Comparison of ENCODE assay signal across 2 cellular contexts in the genomic region with DNA sequence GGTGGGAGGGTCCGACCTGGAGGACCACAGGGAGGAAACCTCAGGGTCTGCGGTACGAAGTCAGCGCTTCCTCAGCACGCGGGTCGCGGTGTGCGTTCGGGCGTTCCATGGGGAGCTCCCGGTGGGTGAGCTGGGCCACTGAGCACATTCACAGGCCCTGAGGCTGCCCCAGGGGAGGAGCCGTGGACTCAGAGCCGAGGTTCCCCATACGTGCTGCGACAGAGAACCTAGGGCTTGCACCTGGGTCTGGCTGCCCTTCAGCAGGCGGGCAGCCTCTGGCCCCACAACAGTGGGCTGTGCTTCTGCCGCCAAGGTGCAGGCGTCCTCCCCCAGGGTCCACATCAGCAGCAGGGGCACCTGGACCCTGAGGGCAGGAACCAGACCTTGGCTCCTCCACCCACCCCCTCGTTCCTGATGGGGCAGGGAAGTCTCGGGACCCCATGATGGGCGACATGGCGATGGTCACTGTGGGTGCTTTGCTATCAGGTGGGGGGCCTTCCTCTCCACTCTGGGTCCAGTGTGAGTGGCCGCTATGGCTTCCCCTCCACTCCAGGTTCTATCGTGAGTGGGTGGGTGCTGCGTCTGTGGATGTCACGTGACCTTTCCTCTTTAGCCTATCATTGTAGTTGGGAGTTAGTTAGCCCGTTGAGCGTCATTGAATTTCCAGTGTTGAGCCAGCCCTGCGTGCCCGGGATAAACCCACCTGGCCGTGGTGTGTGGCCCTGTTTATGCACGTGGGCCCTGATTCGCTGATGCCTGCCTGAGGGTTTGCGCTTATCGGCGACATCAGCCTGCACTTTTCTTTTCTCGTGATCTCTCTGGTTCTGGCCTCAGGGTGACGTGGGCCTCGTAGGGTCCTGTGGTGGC.
TF ChIP-seq lines count a peak whose summit lies in the region.

No MANE protein-coding gene starts in this region.

TF ChIP-seq in IMR-90, 13 proteins besides CTCF, POLR2A, EP300 and RAD21:
- TF ChIP-seq CHD1 (IDR thresholded peaks at IDR 0.05; ENCODE audit: low read depth, low read length) (no peak), RFX5 (IDR thresholded peaks at IDR 0.05; ENCODE audit: low read depth, low read length) (no peak), MXI1 (IDR thresholded peaks at IDR 0.05; ENCODE audit: borderline replicate concordance, low read depth, low read length) (no peak), NFE2L2 (IDR thresholded peaks at IDR 0.05; ENCODE audit: low read depth, low read length) (no peak), BHLHE40 (IDR thresholded peaks at IDR 0.05; ENCODE audit: low read depth, low read length) (no peak), MAZ (IDR thresholded peaks at IDR 0.05; ENCODE audit: borderline replicate concordance, low read depth, low read length) (no peak), RCOR1 (IDR thresholded peaks at IDR 0.05; ENCODE audit: insufficient replicate concordance, low read length) (no peak), MAFK (IDR thresholded peaks at IDR 0.05; ENCODE audit: low read depth, low read length) (no peak)
- TF ChIP-seq, protein P1, sequence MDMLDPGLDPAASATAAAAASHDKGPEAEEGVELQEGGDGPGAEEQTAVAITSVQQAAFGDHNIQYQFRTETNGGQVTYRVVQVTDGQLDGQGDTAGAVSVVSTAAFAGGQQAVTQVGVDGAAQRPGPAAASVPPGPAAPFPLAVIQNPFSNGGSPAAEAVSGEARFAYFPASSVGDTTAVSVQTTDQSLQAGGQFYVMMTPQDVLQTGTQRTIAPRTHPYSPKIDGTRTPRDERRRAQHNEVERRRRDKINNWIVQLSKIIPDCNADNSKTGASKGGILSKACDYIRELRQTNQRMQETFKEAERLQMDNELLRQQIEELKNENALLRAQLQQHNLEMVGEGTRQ (IDR thresholded peaks at IDR 0.05; ENCODE audit: low read depth, low read length), result no peak
- TF ChIP-seq, protein P2, sequence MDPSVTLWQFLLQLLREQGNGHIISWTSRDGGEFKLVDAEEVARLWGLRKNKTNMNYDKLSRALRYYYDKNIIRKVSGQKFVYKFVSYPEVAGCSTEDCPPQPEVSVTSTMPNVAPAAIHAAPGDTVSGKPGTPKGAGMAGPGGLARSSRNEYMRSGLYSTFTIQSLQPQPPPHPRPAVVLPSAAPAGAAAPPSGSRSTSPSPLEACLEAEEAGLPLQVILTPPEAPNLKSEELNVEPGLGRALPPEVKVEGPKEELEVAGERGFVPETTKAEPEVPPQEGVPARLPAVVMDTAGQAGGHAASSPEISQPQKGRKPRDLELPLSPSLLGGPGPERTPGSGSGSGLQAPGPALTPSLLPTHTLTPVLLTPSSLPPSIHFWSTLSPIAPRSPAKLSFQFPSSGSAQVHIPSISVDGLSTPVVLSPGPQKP (IDR thresholded peaks at IDR 0.05; ENCODE audit: borderline replicate concordance, low read depth, low read length), result no peak

TF ChIP-seq in H1, 55 proteins besides CTCF, POLR2A, EP300 and RAD21:
- TF ChIP-seq RFX5 (IDR thresholded peaks at IDR 0.05; ENCODE audit: borderline replicate concordance, low read depth, low read length) (no peak), GTF2F1 (IDR thresholded peaks at IDR 0.05; ENCODE audit: borderline replicate concordance, low read depth, low read length) (no peak), SRF (IDR thresholded peaks at IDR 0.05; ENCODE audit: low read depth, low read length) (no peak), CREB1 (IDR thresholded peaks at IDR 0.05) (no peak), CBX8 (IDR thresholded peaks at IDR 0.05; ENCODE audit: borderline replicate concordance, low read depth, low read length) (no peak), SIN3A (conservative IDR thresholded peaks at IDR 0.05 in 1 of 2, IDR thresholded peaks at IDR 0.05 in 1 of 2; ENCODE audit: low read depth in 1 of 2, low read length in 2 of 2) (no peak), CEBPB (IDR thresholded peaks at IDR 0.05; ENCODE audit: low read depth, low read length) (no peak), SP4 (IDR thresholded peaks at IDR 0.05; ENCODE audit: low read length) (no peak), CTBP2 (IDR thresholded peaks at IDR 0.05; ENCODE audit: borderline replicate concordance, insufficient read depth, insufficient read length, low read length) (no peak)
- TF ChIP-seq, protein P3, sequence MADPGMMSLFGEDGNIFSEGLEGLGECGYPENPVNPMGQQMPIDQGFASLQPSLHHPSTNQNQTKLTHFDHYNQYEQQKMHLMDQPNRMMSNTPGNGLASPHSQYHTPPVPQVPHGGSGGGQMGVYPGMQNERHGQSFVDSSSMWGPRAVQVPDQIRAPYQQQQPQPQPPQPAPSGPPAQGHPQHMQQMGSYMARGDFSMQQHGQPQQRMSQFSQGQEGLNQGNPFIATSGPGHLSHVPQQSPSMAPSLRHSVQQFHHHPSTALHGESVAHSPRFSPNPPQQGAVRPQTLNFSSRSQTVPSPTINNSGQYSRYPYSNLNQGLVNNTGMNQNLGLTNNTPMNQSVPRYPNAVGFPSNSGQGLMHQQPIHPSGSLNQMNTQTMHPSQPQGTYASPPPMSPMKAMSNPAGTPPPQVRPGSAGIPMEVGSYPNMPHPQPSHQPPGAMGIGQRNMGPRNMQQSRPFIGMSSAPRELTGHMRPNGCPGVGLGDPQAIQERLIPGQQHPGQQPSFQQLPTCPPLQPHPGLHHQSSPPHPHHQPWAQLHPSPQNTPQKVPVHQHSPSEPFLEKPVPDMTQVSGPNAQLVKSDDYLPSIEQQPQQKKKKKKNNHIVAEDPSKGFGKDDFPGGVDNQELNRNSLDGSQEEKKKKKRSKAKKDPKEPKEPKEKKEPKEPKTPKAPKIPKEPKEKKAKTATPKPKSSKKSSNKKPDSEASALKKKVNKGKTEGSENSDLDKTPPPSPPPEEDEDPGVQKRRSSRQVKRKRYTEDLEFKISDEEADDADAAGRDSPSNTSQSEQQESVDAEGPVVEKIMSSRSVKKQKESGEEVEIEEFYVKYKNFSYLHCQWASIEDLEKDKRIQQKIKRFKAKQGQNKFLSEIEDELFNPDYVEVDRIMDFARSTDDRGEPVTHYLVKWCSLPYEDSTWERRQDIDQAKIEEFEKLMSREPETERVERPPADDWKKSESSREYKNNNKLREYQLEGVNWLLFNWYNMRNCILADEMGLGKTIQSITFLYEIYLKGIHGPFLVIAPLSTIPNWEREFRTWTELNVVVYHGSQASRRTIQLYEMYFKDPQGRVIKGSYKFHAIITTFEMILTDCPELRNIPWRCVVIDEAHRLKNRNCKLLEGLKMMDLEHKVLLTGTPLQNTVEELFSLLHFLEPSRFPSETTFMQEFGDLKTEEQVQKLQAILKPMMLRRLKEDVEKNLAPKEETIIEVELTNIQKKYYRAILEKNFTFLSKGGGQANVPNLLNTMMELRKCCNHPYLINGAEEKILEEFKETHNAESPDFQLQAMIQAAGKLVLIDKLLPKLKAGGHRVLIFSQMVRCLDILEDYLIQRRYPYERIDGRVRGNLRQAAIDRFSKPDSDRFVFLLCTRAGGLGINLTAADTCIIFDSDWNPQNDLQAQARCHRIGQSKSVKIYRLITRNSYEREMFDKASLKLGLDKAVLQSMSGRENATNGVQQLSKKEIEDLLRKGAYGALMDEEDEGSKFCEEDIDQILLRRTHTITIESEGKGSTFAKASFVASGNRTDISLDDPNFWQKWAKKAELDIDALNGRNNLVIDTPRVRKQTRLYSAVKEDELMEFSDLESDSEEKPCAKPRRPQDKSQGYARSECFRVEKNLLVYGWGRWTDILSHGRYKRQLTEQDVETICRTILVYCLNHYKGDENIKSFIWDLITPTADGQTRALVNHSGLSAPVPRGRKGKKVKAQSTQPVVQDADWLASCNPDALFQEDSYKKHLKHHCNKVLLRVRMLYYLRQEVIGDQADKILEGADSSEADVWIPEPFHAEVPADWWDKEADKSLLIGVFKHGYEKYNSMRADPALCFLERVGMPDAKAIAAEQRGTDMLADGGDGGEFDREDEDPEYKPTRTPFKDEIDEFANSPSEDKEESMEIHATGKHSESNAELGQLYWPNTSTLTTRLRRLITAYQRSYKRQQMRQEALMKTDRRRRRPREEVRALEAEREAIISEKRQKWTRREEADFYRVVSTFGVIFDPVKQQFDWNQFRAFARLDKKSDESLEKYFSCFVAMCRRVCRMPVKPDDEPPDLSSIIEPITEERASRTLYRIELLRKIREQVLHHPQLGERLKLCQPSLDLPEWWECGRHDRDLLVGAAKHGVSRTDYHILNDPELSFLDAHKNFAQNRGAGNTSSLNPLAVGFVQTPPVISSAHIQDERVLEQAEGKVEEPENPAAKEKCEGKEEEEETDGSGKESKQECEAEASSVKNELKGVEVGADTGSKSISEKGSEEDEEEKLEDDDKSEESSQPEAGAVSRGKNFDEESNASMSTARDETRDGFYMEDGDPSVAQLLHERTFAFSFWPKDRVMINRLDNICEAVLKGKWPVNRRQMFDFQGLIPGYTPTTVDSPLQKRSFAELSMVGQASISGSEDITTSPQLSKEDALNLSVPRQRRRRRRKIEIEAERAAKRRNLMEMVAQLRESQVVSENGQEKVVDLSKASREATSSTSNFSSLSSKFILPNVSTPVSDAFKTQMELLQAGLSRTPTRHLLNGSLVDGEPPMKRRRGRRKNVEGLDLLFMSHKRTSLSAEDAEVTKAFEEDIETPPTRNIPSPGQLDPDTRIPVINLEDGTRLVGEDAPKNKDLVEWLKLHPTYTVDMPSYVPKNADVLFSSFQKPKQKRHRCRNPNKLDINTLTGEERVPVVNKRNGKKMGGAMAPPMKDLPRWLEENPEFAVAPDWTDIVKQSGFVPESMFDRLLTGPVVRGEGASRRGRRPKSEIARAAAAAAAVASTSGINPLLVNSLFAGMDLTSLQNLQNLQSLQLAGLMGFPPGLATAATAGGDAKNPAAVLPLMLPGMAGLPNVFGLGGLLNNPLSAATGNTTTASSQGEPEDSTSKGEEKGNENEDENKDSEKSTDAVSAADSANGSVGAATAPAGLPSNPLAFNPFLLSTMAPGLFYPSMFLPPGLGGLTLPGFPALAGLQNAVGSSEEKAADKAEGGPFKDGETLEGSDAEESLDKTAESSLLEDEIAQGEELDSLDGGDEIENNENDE (IDR thresholded peaks at IDR 0.05; ENCODE audit: insufficient replicate concordance, low read length), result no peak
- TF ChIP-seq, protein P1 (IDR thresholded peaks at IDR 0.05; ENCODE audit: low read length), result no peak
TF ChIP-seq in H1: peak in this region for 0.
